8 cellular contexts compared by ENCODE assay signal in the genomic region with DNA sequence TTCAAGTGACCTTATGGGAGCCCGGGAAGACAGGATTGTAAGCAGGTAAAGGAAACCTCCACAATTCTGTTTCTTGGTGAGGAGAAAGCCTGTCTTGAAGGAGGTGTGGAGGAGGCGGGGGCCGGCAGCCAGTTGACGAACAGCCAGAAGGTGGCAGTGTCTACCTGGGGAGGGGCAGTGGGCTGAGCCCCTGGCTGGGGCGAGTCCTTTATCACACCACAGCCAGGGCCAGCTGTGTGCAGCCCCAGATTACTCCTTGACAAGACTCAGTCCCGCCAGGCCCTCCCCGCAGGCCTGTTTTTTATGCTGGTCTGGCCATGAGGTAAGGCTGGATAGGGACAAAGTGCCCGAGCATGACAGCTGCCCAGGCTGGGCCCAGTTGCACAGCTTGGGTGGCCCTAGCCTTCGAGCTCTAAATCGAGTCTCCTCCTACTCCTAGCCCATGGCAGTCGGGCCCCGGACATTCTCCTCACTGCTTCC. TPM values are rescaled to one million over a fixed set of nuclear protein-coding genes. Genes with fewer than 3 reads are reported as not detected.
DNase-seq lines count a peak whose midpoint lies in the region; ATAC-seq and TF ChIP-seq lines count a peak whose summit lies in the region.

No MANE protein-coding gene starts in this region.

- BruUV-seq in PC-3 (replicated peaks; lab: Mats Ljungman, UMichigan): no TSS peak

- H3K27me3 Mint-ChIP-seq in activated T-cell treated with anti-CD3 and anti-CD28 coated beads, Interleukin-2, amount 50 U/mL, for 4 hours (ENCODE audit: low read depth): no peaks in the 10 kb centered on the region

- TF ChIP-seq EP300 in ovary (IDR thresholded peaks at IDR 0.05): no peak

- ATAC-seq in PC-3: peak; percentile 95
- peak; percentile 81 to 86 for ATAC-seq in activated T-cell treated with anti-CD3 and anti-CD28 coated beads, Interleukin-2, amount 50 U/mL, for 4 hours
- ATAC-seq in GM21528 (IDR thresholded peaks at IDR 0.05; ENCODE audit: low FRiP score, unreplicated experiment): no peak
- no peak for ATAC-seq in HG03457 (IDR thresholded peaks at IDR 0.05; ENCODE audit: unreplicated experiment)

- no peak for TF ChIP-seq POLR2A in ovary (IDR thresholded peaks at IDR 0.05)

- CTCF ChIA-PET in GM10248 (lab: Yijun Ruan, JAX): interaction anchor here (0.7 to 2.8 kb wide), 18 partner anchors 9 to 245 kb away, joined by 3 to 18 read pairs (median 4); partner anchors contain the start of gene IDH2
- CTCF ChIA-PET in PC-3 (lab: Charles Lee): interaction anchor here (0.8 to 1.4 kb wide), 2 partner anchors 90 to 150 kb away, joined by 3 to 9 read pairs; partner anchors contain the start of genes CIB1 and GDPGP1

- no peaks in the 10 kb centered on the region for H3K79me2 ChIP-seq in PC-3 (ENCODE audit: low read length)

- POLR2A ChIA-PET in GM10248 (lab: Yijun Ruan, JAX) (no interaction called here), PC-3 (lab: Charles Lee; ENCODE audit: unreplicated experiment) (interaction anchor here (0.6 kb wide), 1 partner anchor 328 kb away, joined by 3 read pairs; no protein-coding TSS in a partner anchor)

- H4K20me1 ChIP-seq in PC-3 (ENCODE audit: low read length): no peaks in the 10 kb centered on the region

- 38 to 57% (median 39%) methylated on average over 12 of the region's 12 CpGs for WGBS in ovary, 3 donors

- peaks cover 20% of the 10 kb centered on the region for H3K4me1 Mint-ChIP-seq in activated T-cell treated with anti-CD3 and anti-CD28 coated beads, Interleukin-2, amount 50 U/mL, for 4 hours (ENCODE audit: low read depth)

- H3K36me3 ChIP-seq in PC-3 (ENCODE audit: low read depth, low read length) (no peaks in the 10 kb centered on the region), ovary (no peaks in the 10 kb centered on the region)

- peak overlapping the region; percentile 37 for H3K4me3 Mint-ChIP-seq in activated T-cell treated with anti-CD3 and anti-CD28 coated beads, Interleukin-2, amount 50 U/mL, for 4 hours

- H3K4me3 ChIP-seq in PC-3 (ENCODE audit: low read length) (no peak overlapping the region), fibroblast of villous mesenchyme (ENCODE audit: low read depth, low read length) (no peak overlapping the region), ovary (no peak overlapping the region)

- no peaks in the 10 kb centered on the region for H3K9me2 ChIP-seq in PC-3 (replicated peaks; ENCODE audit: low read length)

- no peaks in the 10 kb centered on the region for H3F3A ChIP-seq in PC-3 (ENCODE audit: low read length, unreplicated experiment)

- TF ChIP-seq CTCF in GM10248 (IDR thresholded peaks at IDR 0.05; ENCODE audit: control extremely low read depth, extremely low read depth, low read depth, missing control alignments) (peak; percentile 66), PC-3 (conservative IDR thresholded peaks at IDR 0.05; ENCODE audit: low read depth, low read length) (peak; percentile 94), fibroblast of villous mesenchyme (IDR thresholded peaks at IDR 0.05; ENCODE audit: insufficient read depth, low read depth, low read length) (peak; percentile 74), ovary (IDR thresholded peaks at IDR 0.05) (no peak)

- no peaks in the 10 kb centered on the region for H3K27me3 ChIP-seq in PC-3 (ENCODE audit: low read length)
- no peaks in the 10 kb centered on the region for H3K27me3 ChIP-seq in ovary

- H3K4me1 ChIP-seq in PC-3 (ENCODE audit: insufficient read depth, low read length) (peaks cover 13% of the 10 kb centered on the region), ovary (ENCODE audit: insufficient read depth) (peaks cover 1% of the 10 kb centered on the region)

- peak overlapping the region; percentile 62 for H2AFZ ChIP-seq in PC-3 (ENCODE audit: low read length)

- H3K9me3 ChIP-seq in PC-3 (ENCODE audit: low read length) (no peaks in the 10 kb centered on the region), ovary (no peaks in the 10 kb centered on the region)

- H3K36me3 Mint-ChIP-seq in activated T-cell treated with anti-CD3 and anti-CD28 coated beads, Interleukin-2, amount 50 U/mL, for 4 hours (ENCODE audit: insufficient read depth): no peaks in the 10 kb centered on the region

- DNase-seq in GM10248 (ENCODE audit: extremely low spot score) (peak; percentile 80), HK-2 (ENCODE audit: unreplicated experiment) (peak; percentile 52), PC-3 (peak; percentile 79), fibroblast of villous mesenchyme (ENCODE audit: low read depth) (peak; percentile 78), ovary (peak in 3 of 5 donors; percentile 28 to 57 (median 52))
- DNase-seq in activated T-cell treated with anti-CD3 and anti-CD28 coated beads, Interleukin-2, amount 50 U/mL, for 4 hours: peak; percentile 50

- intact Hi-C loops in PC-3 (cut with micrococcal nuclease) (loop anchor here (1.0 to 5.0 kb wide), 2 partner anchors 89 to 143 kb away; partner anchors contain the start of genes CIB1 and GDPGP1), ovary (cut with DNase I) (loop anchor here in 1 of 4 donors (10.0 kb wide), 1 partner anchor 1558 kb away; no protein-coding TSS in a partner anchor)

- peak overlapping the region; percentile 16; the same call in 1 of the 2 replicates for H3K9ac ChIP-seq in PC-3 (ENCODE audit: low read length)

- peak overlapping the region; percentile 4; the same call in 1 of the 2 replicates for H3K27ac ChIP-seq in PC-3 (ENCODE audit: low read length)
- no peak overlapping the region for H3K27ac ChIP-seq in ovary

- H3K9me3 Mint-ChIP-seq in activated T-cell treated with anti-CD3 and anti-CD28 coated beads, Interleukin-2, amount 50 U/mL, for 4 hours: no peaks in the 10 kb centered on the region

- peak overlapping the region; percentile 25 for H3K4me2 ChIP-seq in PC-3 (ENCODE audit: low read length)

RNA-seq across cellular contexts. Expression of gene IDH2, which starts 40.9 kb away (rescaled TPM):
- total RNA-seq in PC-3 (2014; rRNA removed) (80.6 and 94.1 TPM in 2 replicates), fibroblast of villous mesenchyme (70.4 and 75.7 TPM in 2 replicates), ovary (10 to 100 TPM; 13.7 to 44.6 (median 25.4) TPM)
- 10 to 100 TPM; 32.8 to 45.1 (median 43.3) TPM for total RNA-seq in activated T-cell treated with anti-CD3 and anti-CD28 coated beads, Interleukin-2, amount 50 U/mL, for 4 hours
- 10 to 100 TPM; 21.3 to 27.4 TPM for polyA plus RNA-seq in ovary

RNA-seq across cellular contexts. Expression of gene SEMA4B, which starts 57.9 kb away (rescaled TPM):
- total RNA-seq in PC-3 (2014; rRNA removed) (114 and 175 TPM in 2 replicates), fibroblast of villous mesenchyme (16.4 and 21.6 TPM in 2 replicates), ovary (10 to 100 TPM; 25.3 to 83.8 (median 51.0) TPM)
- 1 to 10 TPM; 4.7 to 8.2 (median 7.7) TPM for total RNA-seq in activated T-cell treated with anti-CD3 and anti-CD28 coated beads, Interleukin-2, amount 50 U/mL, for 4 hours
- 10 to 100 TPM; 12.4 to 24.4 TPM for polyA plus RNA-seq in ovary

Comparison
In these comparisons a context has a peak if more than half of its experiments do, and no peak if none do; other contexts are left out.
1. CTCF ChIP-seq: peak in GM10248 (single experiment), PC-3 (single experiment) and fibroblast of villous mesenchyme (single experiment); none in ovary (0 of 3).
2. ATAC-seq: peak in PC-3 (single experiment) and activated T-cell treated with anti-CD3 and anti-CD28 coated beads, Interleukin-2, amount 50 U/mL, for 4 hours (2 of 2); none in GM21528 (single experiment) and HG03457 (single experiment).
3. Peak in every context shown above with its lines, with median percentiles within 50 percentile points of each other: DNase-seq.